Comparison of ENCODE assay signal across 1 cellular context in genomic region chr5:1414311-1415058, GRCh38.
TF ChIP-seq lines count a peak whose summit lies in the region.

No MANE protein-coding gene starts in this region.

TF ChIP-seq in H1, 55 proteins besides CTCF, POLR2A, EP300 and RAD21:
- TF ChIP-seq SAP30 (IDR thresholded peaks at IDR 0.05; ENCODE audit: insufficient read depth, insufficient replicate concordance, low read length) (no peak), EZH2 (IDR thresholded peaks at IDR 0.05; ENCODE audit: low read depth, low read length, severe bottlenecking) (no peak), BACH1 (IDR thresholded peaks at IDR 0.05; ENCODE audit: low read length) (no peak), CHD2 (IDR thresholded peaks at IDR 0.05; ENCODE audit: low read length) (no peak), SRF (IDR thresholded peaks at IDR 0.05; ENCODE audit: low read depth, low read length) (no peak), TBP (IDR thresholded peaks at IDR 0.05; ENCODE audit: low read depth, low read length) (no peak), YY1 (IDR thresholded peaks at IDR 0.05; ENCODE audit: low read depth, low read length) (no peak), TCF12 (IDR thresholded peaks at IDR 0.05; ENCODE audit: low read depth, low read length) (no peak), MAX (IDR thresholded peaks at IDR 0.05) (no peak), USF2 (IDR thresholded peaks at IDR 0.05; ENCODE audit: low read length) (no peak), KDM5A (IDR thresholded peaks at IDR 0.05; ENCODE audit: low read length) (no peak), ATF2 (IDR thresholded peaks at IDR 0.05; ENCODE audit: low read length) (no peak), TAF7 (optimal IDR thresholded peaks at IDR 0.05; ENCODE audit: borderline replicate concordance, low read depth, low read length) (no peak), ASH2L (IDR thresholded peaks at IDR 0.05; ENCODE audit: low read length) (no peak), ZNF274 (IDR thresholded peaks at IDR 0.05; ENCODE audit: borderline replicate concordance, extremely low read depth, low read length) (no peak), POLR2AphosphoS5 (IDR thresholded peaks at IDR 0.05; ENCODE audit: low read depth, low read length) (no peak), CHD7 (IDR thresholded peaks at IDR 0.05; ENCODE audit: insufficient replicate concordance, low read length) (no peak), NRF1 (IDR thresholded peaks at IDR 0.05; ENCODE audit: low read depth, low read length) (no peak)
